ENCODE assay signal across 4 cellular contexts in the genomic region with DNA sequence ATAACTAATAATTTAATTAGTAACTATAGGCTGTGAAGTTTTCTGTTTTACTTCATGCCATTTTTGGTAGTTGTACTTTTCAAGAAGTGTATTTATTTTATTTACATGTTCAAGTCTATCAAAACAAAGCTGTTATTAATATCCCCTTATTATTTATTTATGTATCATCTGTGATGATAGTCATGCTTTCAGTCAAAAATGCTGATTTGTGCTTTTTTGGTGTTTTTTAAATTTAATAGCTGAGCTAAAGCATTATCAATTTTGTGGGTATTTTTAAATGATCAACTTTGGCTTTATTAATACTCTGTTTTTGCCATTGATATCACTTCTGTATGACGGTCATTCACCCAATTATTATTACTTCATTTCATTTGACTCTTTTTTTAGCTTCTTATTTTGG.
TF ChIP-seq lines count a peak whose summit lies in the region.

No MANE protein-coding gene starts in this region.

TF ChIP-seq in HepG2, 621 proteins besides CTCF, POLR2A, EP300 and RAD21 (continues in another document):
- peak; percentile 48 to 77; a peak in 3 of 4 replicates for TF ChIP-seq MAFK (conservative IDR thresholded peaks at IDR 0.05 in 1 of 2, IDR thresholded peaks at IDR 0.05 in 1 of 2; ENCODE audit: low read length in 2 of 2)

TF ChIP-seq in A549, 52 proteins besides CTCF, POLR2A, EP300 and RAD21:
- TF ChIP-seq MAFK (IDR thresholded peaks at IDR 0.05; ENCODE audit: partially characterized antibody) (peak; percentile 53), FOSL2 (IDR thresholded peaks at IDR 0.05) (no peak), FOSL2 (CRISPR knock-in tag; IDR thresholded peaks at IDR 0.05) (no peak)

TF ChIP-seq in IMR-90, 13 proteins besides CTCF, POLR2A, EP300 and RAD21:
- TF ChIP-seq SMC3 (IDR thresholded peaks at IDR 0.05; ENCODE audit: low read depth, low read length) (no peak), FOS (IDR thresholded peaks at IDR 0.05; ENCODE audit: low read depth, low read length) (no peak), MAFK (IDR thresholded peaks at IDR 0.05; ENCODE audit: low read depth, low read length) (peak; percentile 53), RCOR1 (IDR thresholded peaks at IDR 0.05; ENCODE audit: insufficient replicate concordance, low read length) (no peak), CHD1 (IDR thresholded peaks at IDR 0.05; ENCODE audit: low read depth, low read length) (no peak)

TF ChIP-seq in K562, 482 proteins besides CTCF, POLR2A, EP300 and RAD21:
- peak; percentile 11; the same call in 1 of the 2 replicates for TF ChIP-seq MAFF (IDR thresholded peaks at IDR 0.05; ENCODE audit: low read length)
- no peak for TF ChIP-seq TBL1XR1 (IDR thresholded peaks at IDR 0.05; ENCODE audit: low read length in 2 of 2)
- TF ChIP-seq ZNF316 (IDR thresholded peaks at IDR 0.05) = peak; percentile 42; the same call in 1 of the 2 replicates
TF ChIP-seq in K562: peak in this region for 2.
